3 cellular contexts compared by ENCODE assay signal in the genomic region with DNA sequence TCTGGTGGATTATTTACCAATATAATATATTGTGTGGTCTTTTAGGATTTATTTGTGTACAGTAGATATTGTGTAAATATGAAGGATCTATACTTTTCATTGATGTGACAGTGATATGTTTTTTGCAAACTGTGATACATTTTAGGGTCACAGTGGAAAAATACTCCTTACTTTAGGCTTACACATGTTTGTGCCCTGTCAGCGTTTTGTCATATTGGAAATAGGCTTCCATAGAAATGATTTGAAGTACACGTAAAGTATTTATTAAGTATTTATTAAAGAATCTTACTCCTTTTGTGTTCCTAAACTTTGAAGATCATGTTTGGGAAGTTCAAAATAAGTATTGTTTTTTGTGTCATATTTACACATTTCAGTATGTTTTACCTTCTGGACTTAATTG.
A peak's percentile ranks its signal among the peaks of the same experiment; 100 is the strongest.
TF ChIP-seq lines count a peak whose summit lies in the region.

No MANE protein-coding gene starts in this region.

TF ChIP-seq in A549, 52 proteins besides CTCF, POLR2A, EP300 and RAD21:
- TF ChIP-seq MAFK (IDR thresholded peaks at IDR 0.05; ENCODE audit: partially characterized antibody) (peak; percentile 88), PBX3 (IDR thresholded peaks at IDR 0.05) (no peak)
TF ChIP-seq in A549: peak in this region for 1.

TF ChIP-seq in IMR-90, 13 proteins besides CTCF, POLR2A, EP300 and RAD21:
- TF ChIP-seq, protein P1, sequence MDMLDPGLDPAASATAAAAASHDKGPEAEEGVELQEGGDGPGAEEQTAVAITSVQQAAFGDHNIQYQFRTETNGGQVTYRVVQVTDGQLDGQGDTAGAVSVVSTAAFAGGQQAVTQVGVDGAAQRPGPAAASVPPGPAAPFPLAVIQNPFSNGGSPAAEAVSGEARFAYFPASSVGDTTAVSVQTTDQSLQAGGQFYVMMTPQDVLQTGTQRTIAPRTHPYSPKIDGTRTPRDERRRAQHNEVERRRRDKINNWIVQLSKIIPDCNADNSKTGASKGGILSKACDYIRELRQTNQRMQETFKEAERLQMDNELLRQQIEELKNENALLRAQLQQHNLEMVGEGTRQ (IDR thresholded peaks at IDR 0.05; ENCODE audit: low read depth, low read length) = no peak
- peak; percentile 92 for TF ChIP-seq MAFK (IDR thresholded peaks at IDR 0.05; ENCODE audit: low read depth, low read length)
TF ChIP-seq in IMR-90: peak in this region for 1.

TF ChIP-seq in H1, 55 proteins besides CTCF, POLR2A, EP300 and RAD21:
- TF ChIP-seq, protein P2, sequence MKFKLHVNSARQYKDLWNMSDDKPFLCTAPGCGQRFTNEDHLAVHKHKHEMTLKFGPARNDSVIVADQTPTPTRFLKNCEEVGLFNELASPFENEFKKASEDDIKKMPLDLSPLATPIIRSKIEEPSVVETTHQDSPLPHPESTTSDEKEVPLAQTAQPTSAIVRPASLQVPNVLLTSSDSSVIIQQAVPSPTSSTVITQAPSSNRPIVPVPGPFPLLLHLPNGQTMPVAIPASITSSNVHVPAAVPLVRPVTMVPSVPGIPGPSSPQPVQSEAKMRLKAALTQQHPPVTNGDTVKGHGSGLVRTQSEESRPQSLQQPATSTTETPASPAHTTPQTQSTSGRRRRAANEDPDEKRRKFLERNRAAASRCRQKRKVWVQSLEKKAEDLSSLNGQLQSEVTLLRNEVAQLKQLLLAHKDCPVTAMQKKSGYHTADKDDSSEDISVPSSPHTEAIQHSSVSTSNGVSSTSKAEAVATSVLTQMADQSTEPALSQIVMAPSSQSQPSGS (IDR thresholded peaks at IDR 0.05; ENCODE audit: low read length) = no peak
- TF ChIP-seq MAFK (IDR thresholded peaks at IDR 0.05; ENCODE audit: low read depth, low read length) (peak; percentile 51; the same call in 1 of the 2 replicates), FOSL1 (IDR thresholded peaks at IDR 0.05; ENCODE audit: insufficient read depth, low read depth, low read length) (no peak), CBX8 (IDR thresholded peaks at IDR 0.05; ENCODE audit: borderline replicate concordance, low read depth, low read length) (no peak), TCF12 (IDR thresholded peaks at IDR 0.05; ENCODE audit: low read depth, low read length) (no peak)
TF ChIP-seq in H1: peak in this region for 1.
